28 cellular contexts compared by ENCODE assay signal in the genomic region with DNA sequence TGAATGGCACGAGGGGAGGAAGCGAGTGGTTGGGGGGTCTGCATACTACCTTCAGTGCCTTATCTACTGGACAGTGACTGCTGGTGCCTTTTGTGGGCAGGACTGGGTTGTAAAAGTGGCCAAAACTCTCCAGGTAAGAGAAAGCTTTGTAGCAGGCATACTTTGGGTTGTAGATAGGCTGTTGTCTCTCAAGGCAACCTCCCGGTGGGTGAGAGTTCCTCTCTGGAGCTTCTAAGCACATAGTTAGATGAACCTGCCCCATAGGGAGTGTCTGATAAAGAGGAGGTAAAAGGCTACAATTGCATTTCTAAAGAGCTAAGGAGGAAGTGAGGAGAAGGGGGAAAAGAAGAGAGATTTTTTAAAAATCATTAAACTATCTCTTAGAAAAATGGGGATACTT. TPM values are rescaled to one million over a fixed set of nuclear protein-coding genes. Genes with fewer than 3 reads are reported as not detected.
"Had no signal": no experiment of that assay in that cellular context is flagged by ENCODE, and none has a peak within 500 bp of the region (broad histone marks: within the 10 kb centered on the region; RNA-seq: fewer than 3 reads in every experiment).

No MANE protein-coding gene starts in this region.

- H3K4me3 Mint-ChIP-seq: activated naive CD4-positive, alpha-beta T cell treated with anti-CD3 and anti-CD28 coated beads for 36 hours; dendritic cell treated with granulocyte-macrophage colony-stimulating factor and Interleukin-4, amounts not matched to agents 40 ng/mL and 50 ng/mL, for 4 days; memory B cell had no signal

- H3K27ac ChIP-seq: sigmoid colon, SJSA1, thoracic aorta, upper lobe of left lung, WERI-Rb-1 had no signal

- H3K36me3 Mint-ChIP-seq: brain, memory B cell had no signal

- H3K9me3 ChIP-seq: mucosa of descending colon, sigmoid colon, SJSA1, thoracic aorta, upper lobe of left lung had no signal

- H3K4me2 ChIP-seq: smooth muscle cell had no signal

- H3K36me3 ChIP-seq: sigmoid colon, SJSA1, thoracic aorta, upper lobe of left lung, WERI-Rb-1 had no signal

- H3K27me3 ChIP-seq: sigmoid colon, SJSA1, upper lobe of left lung had no signal

- H3K27ac Mint-ChIP-seq: activated naive CD4-positive, alpha-beta T cell treated with anti-CD3 and anti-CD28 coated beads for 36 hours; dendritic cell treated with granulocyte-macrophage colony-stimulating factor and Interleukin-4, amounts not matched to agents 40 ng/mL and 50 ng/mL, for 4 days; memory B cell had no signal

- DNase-seq: activated CD4-positive, alpha-beta T cell treated with anti-CD3 and anti-CD28 coated beads for 1 hour; activated CD4-positive, alpha-beta T cell treated with anti-CD3 and anti-CD28 coated beads, Interleukin-2, amount 50 U/mL, for 4 hours; activated naive CD4-positive, alpha-beta T cell treated with anti-CD3 and anti-CD28 coated beads for 36 hours; activated T-cell treated with anti-CD3 and anti-CD28 coated beads, Interleukin-2, amount 50 U/mL, for 48 hours; aorta; effector CD4-positive, alpha-beta T cell; foreskin fibroblast; mucosa of descending colon; occipital lobe; posterior cingulate gyrus; sigmoid colon; stimulated activated CD4-positive, alpha-beta T cell treated with anti-CD3 and anti-CD28 coated beads, Interleukin-15, amount 100 ng/mL, for 24 hours; stimulated activated naive CD4-positive, alpha-beta T cell; upper lobe of left lung; WERI-Rb-1 had no signal

- H3K27me3 Mint-ChIP-seq: memory B cell had no signal

- ATAC-seq: mucosa of descending colon had no signal

- H3K9me3 Mint-ChIP-seq: activated naive CD4-positive, alpha-beta T cell treated with anti-CD3 and anti-CD28 coated beads for 36 hours; dendritic cell treated with granulocyte-macrophage colony-stimulating factor and Interleukin-4, amounts not matched to agents 40 ng/mL and 50 ng/mL, for 4 days; memory B cell had no signal

- H3K4me3 ChIP-seq: mucosa of descending colon, sigmoid colon, SJSA1, smooth muscle cell, thoracic aorta, upper lobe of left lung had no signal

RNA-seq across cellular contexts. Expression of gene OR6J1, which starts 51.0 kb away (rescaled TPM):
- total RNA-seq: activated CD8-positive, alpha-beta memory T cell treated with anti-CD3 and anti-CD28 coated beads for 36 hours; activated naive CD4-positive, alpha-beta T cell treated with anti-CD3 and anti-CD28 coated beads for 36 hours; aorta; cardiac septum; fibroblast of lung; glomerular endothelial cell; lower leg skin; mucosa of descending colon; occipital lobe; sigmoid colon; SJSA1; smooth muscle cell; T-helper 1 cell treated with Interleukin-12 subunit alpha and Interleukin-12 subunit beta and Interleukin-4 antibody, amounts not matched to agents 30 ng/mL and 1 ng/mL, for 36 hours; thoracic aorta had no signal
- polyA plus RNA-seq: aorta, fibroblast of lung, neural cell, sigmoid colon, smooth muscle cell had no signal
